In the genomic region with DNA sequence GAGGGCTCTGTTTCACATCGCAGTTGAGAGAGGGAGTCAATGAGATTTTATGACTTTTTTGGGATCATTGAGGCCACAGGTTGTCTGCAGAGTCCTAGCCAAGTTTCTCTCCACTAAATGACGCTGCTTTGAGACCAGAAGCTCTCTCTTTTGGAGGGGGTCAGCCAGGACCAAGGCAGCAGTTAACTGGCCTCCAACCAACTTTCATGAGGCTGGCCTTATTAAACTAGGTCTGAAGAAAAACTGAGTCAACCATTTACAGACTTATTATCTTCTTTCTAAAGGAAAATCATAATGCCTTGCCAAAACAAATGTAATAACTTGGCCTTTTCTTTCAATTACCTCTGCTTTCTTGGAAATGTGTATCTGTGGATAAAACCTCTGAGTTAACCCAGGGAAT, we compare ENCODE assay signal across 18 cellular contexts. TPM values are rescaled to one million over a fixed set of nuclear protein-coding genes. Genes with fewer than 3 reads are reported as not detected.
A peak's percentile ranks its signal among the peaks of the same experiment; 100 is the strongest.
DNase-seq lines count a peak whose midpoint lies in the region; ATAC-seq and TF ChIP-seq lines count a peak whose summit lies in the region.
"Had no signal": no experiment of that assay in that cellular context is flagged by ENCODE, and none has a peak within 500 bp of the region (broad histone marks: within the 10 kb centered on the region; RNA-seq: fewer than 3 reads in every experiment).

No MANE protein-coding gene starts in this region.

- no peaks in the 10 kb centered on the region for H3K9me3 Mint-ChIP-seq in mesothelial cell of epicardium

- H4K20me1 ChIP-seq in MM.1S (ENCODE audit: insufficient read depth, low read length): no peaks in the 10 kb centered on the region

- H3K9ac ChIP-seq in MM.1S (ENCODE audit: low read length): no peak overlapping the region

- peaks cover 82% of the 10 kb centered on the region for H3K4me1 ChIP-seq in body of pancreas
- peaks cover 24% of the 10 kb centered on the region for H3K4me1 ChIP-seq in cardiac muscle cell (ENCODE audit: low read depth)
- H3K4me1 ChIP-seq in stomach: peaks cover 14 to 84% (median 40%) of the 10 kb centered on the region in 4 donors
- H3K4me1 ChIP-seq in MM.1S (ENCODE audit: low read length): no peaks in the 10 kb centered on the region
- H3K4me1 ChIP-seq: BE2C had no signal

- H3K27me3 Mint-ChIP-seq in mesothelial cell of epicardium (ENCODE audit: low read depth): no peaks in the 10 kb centered on the region

- H3K27me3 ChIP-seq in body of pancreas: no peaks in the 10 kb centered on the region
- no peaks in the 10 kb centered on the region for H3K27me3 ChIP-seq in cardiac muscle cell
- H3K27me3 ChIP-seq in stomach: no peaks in the 10 kb centered on the region
- no peaks in the 10 kb centered on the region for H3K27me3 ChIP-seq in MM.1S (replicated peaks; ENCODE audit: insufficient read depth, low read length)
- H3K27me3 ChIP-seq: BE2C had no signal

- H3K4me2 ChIP-seq in MM.1S (ENCODE audit: low read depth, low read length): no peak overlapping the region

- H3K4me1 Mint-ChIP-seq in mesothelial cell of epicardium: peaks cover 62% of the 10 kb centered on the region
- H3K4me1 Mint-ChIP-seq: CD4-positive, alpha-beta memory T cell had no signal

- TF ChIP-seq CTCF in body of pancreas (IDR thresholded peaks at IDR 0.05): no peak
- no peak for TF ChIP-seq CTCF in cardiac muscle cell (IDR thresholded peaks at IDR 0.05; ENCODE audit: low read depth, low read length)
- no peak for TF ChIP-seq CTCF in mesothelial cell of epicardium (IDR thresholded peaks at IDR 0.05; ENCODE audit: unreplicated experiment)
- TF ChIP-seq CTCF in stomach (IDR thresholded peaks at IDR 0.05): no peak
- no peak for TF ChIP-seq CTCF in MM.1S (IDR thresholded peaks at IDR 0.05; ENCODE audit: low read length)

- peak overlapping the region; percentile 70 for H3K27ac Mint-ChIP-seq in mesothelial cell of epicardium
- H3K27ac Mint-ChIP-seq: CD4-positive, alpha-beta memory T cell had no signal

- TF ChIP-seq POLR2A in body of pancreas (IDR thresholded peaks at IDR 0.05) (no peak), stomach (IDR thresholded peaks at IDR 0.05) (no peak)

- no peak for TF ChIP-seq EP300 in stomach (IDR thresholded peaks at IDR 0.05)

- no peak overlapping the region for H2AFZ ChIP-seq in MM.1S (ENCODE audit: low read length)

- no peaks in the 10 kb centered on the region for H3K36me3 ChIP-seq in body of pancreas (replicated peaks in 1 of 2; ENCODE audit: insufficient read depth in 1 of 2, low read depth in 2 of 2)
- no peaks in the 10 kb centered on the region for H3K36me3 ChIP-seq in cardiac muscle cell
- no peaks in the 10 kb centered on the region for H3K36me3 ChIP-seq in stomach
- no peaks in the 10 kb centered on the region for H3K36me3 ChIP-seq in MM.1S (replicated peaks; ENCODE audit: insufficient read depth, low read length)
- H3K36me3 ChIP-seq: BE2C had no signal

- no peaks in the 10 kb centered on the region for H3F3A ChIP-seq in MM.1S (ENCODE audit: insufficient read depth, low read length)

- H3K4me3 Mint-ChIP-seq in mesothelial cell of epicardium: no peak overlapping the region
- H3K4me3 Mint-ChIP-seq: CD4-positive, alpha-beta memory T cell had no signal

- H3K79me2 ChIP-seq in MM.1S (ENCODE audit: low read length): no peaks in the 10 kb centered on the region

- peak; percentile 70 for ATAC-seq in body of pancreas
- ATAC-seq in GM21723 (IDR thresholded peaks at IDR 0.05; ENCODE audit: unreplicated experiment): no peak
- ATAC-seq: HCT116 had no signal

- no peak overlapping the region for H3K4me3 ChIP-seq in body of pancreas
- no peak overlapping the region for H3K4me3 ChIP-seq in cardiac muscle cell
- no peak overlapping the region for H3K4me3 ChIP-seq in stomach
- H3K4me3 ChIP-seq in MM.1S (ENCODE audit: low read length): no peak overlapping the region

- peaks cover 5% of the 10 kb centered on the region for H3K36me3 Mint-ChIP-seq in mesothelial cell of epicardium
- H3K36me3 Mint-ChIP-seq: CD4-positive, alpha-beta memory T cell had no signal

- H3K9me3 ChIP-seq in body of pancreas: no peaks in the 10 kb centered on the region
- no peaks in the 10 kb centered on the region for H3K9me3 ChIP-seq in cardiac muscle cell (ENCODE audit: low read depth)
- no peaks in the 10 kb centered on the region for H3K9me3 ChIP-seq in stomach
- no peaks in the 10 kb centered on the region for H3K9me3 ChIP-seq in MM.1S (replicated peaks; ENCODE audit: insufficient read depth, low read length)
- H3K9me3 ChIP-seq: BE2C had no signal

- H3K27ac ChIP-seq in body of pancreas (peak overlapping the region in 3 of 4 donors; percentile 49 to 70 (median 51)), cardiac muscle cell (peak overlapping the region; percentile 2), stomach (peak overlapping the region in 3 of 5 donors; percentile 29 to 47 (median 35)), MM.1S (ENCODE audit: low read length) (no peak overlapping the region)

- H3K9me2 ChIP-seq in MM.1S (replicated peaks; ENCODE audit: insufficient read depth, low read length): no peaks in the 10 kb centered on the region

- intact Hi-C loops in body of pancreas (cut with DNase I): no loop called here
- intact Hi-C loops in stomach (cut with DNase I; ENCODE audit: low total_unique reads): no loop called here

- DNase-seq in body of pancreas (peak in 2 of 4 donors; percentile 38 to 40), cardiac muscle cell (ENCODE audit: low read depth in 1 of 2, low spot score in 1 of 2) (peak in 1 of 2 donors; percentile 29), mesothelial cell of epicardium (ENCODE audit: low spot score in 2 of 2, unreplicated experiment in 2 of 2) (no peak), stomach (no peak), MM.1S (no peak), T-helper 1 cell (no peak)
- DNase-seq in activated CD4-positive, alpha-beta T cell treated with anti-CD3 and anti-CD28 coated beads for 4 hours: no peak
- DNase-seq: BE2C; CD4-positive, alpha-beta memory T cell; DND-41; GF-D8; KG1; NCI-H1092 treated with DMSO at 0.1 percent for 48 hours; NCI-H1694 treated with DMSO at 0.1 percent for 48 hours; NCI-H345; SIG-M5 had no signal

- 15 to 16% methylated on average over 2 of the region's 2 CpGs for WGBS in body of pancreas, 2 donors
- WGBS in stomach, 5 donors: 38 to 73% (median 55%) methylated on average over 2 of the region's 2 CpGs

RNA-seq across cellular contexts. Expression of gene WLS, which starts 8.6 kb away (rescaled TPM):
- total RNA-seq in body of pancreas (10 to 100 TPM; 39.6 to 73.4 TPM), cardiac muscle cell (67.7 and 114 TPM in 2 replicates), mesothelial cell of epicardium (203 to 225 TPM (median 217 TPM) in 3 replicates), stomach (100 to 1,000 TPM in 2 of 5 donors, 10 to 100 TPM in 3; 56.2 to 194 (median 92.2) TPM)
- polyA plus RNA-seq in cardiac muscle cell (113 and 125 TPM in 2 replicates), stomach (10 to 100 TPM; 17.9 to 50.8 (median 37.9) TPM)
- total RNA-seq: CD4-positive, alpha-beta memory T cell had no signal
- polyA plus RNA-seq: CD4-positive, alpha-beta memory T cell had no signal
